In genomic region chr19:35247526-35248309, GRCh38 we compare ENCODE assay signal across 1 cellular context.
TF ChIP-seq lines count a peak whose summit lies in the region.

No MANE protein-coding gene starts in this region.

TF ChIP-seq in HepG2, 621 proteins besides CTCF, POLR2A, EP300 and RAD21 (continued from another document and continues in another):
- TF ChIP-seq, protein P1, sequence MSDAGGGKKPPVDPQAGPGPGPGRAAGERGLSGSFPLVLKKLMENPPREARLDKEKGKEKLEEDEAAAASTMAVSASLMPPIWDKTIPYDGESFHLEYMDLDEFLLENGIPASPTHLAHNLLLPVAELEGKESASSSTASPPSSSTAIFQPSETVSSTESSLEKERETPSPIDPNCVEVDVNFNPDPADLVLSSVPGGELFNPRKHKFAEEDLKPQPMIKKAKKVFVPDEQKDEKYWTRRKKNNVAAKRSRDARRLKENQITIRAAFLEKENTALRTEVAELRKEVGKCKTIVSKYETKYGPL (CRISPR knock-in tag; IDR thresholded peaks at IDR 0.05): no peak
- TF ChIP-seq, protein P2, sequence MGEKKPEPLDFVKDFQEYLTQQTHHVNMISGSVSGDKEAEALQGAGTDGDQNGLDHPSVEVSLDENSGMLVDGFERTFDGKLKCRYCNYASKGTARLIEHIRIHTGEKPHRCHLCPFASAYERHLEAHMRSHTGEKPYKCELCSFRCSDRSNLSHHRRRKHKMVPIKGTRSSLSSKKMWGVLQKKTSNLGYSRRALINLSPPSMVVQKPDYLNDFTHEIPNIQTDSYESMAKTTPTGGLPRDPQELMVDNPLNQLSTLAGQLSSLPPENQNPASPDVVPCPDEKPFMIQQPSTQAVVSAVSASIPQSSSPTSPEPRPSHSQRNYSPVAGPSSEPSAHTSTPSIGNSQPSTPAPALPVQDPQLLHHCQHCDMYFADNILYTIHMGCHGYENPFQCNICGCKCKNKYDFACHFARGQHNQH (CRISPR knock-in tag; IDR thresholded peaks at IDR 0.05): peak; percentile 53; the same call in 1 of the 2 replicates
- TF ChIP-seq HCFC1 (IDR thresholded peaks at IDR 0.05; ENCODE audit: low read depth, low read length) (no peak), ZNF225 (CRISPR knock-in tag; IDR thresholded peaks at IDR 0.05) (no peak), LCORL (IDR thresholded peaks at IDR 0.05) (no peak), LCORL (CRISPR knock-in tag; IDR thresholded peaks at IDR 0.05) (0 out of 2 replicates have a peak, but pooled peaks have one; percentile 48), ZNF891 (CRISPR knock-in tag; IDR thresholded peaks at IDR 0.05) (no peak), KMT2A (CRISPR knock-in tag; IDR thresholded peaks at IDR 0.05) (0 out of 2 replicates have a peak, but pooled peaks have one; percentile 3), ZNF691 (CRISPR knock-in tag; IDR thresholded peaks at IDR 0.05; ENCODE audit: borderline replicate concordance, low read depth) (0 out of 2 replicates have a peak, but pooled peaks have one; percentile 2), ZSCAN9 (CRISPR knock-in tag; IDR thresholded peaks at IDR 0.05; ENCODE audit: borderline replicate concordance) (0 out of 2 replicates have a peak, but pooled peaks have one; percentile 51), RFXANK (CRISPR knock-in tag; IDR thresholded peaks at IDR 0.05) (no peak), POLR2G (IDR thresholded peaks at IDR 0.05; ENCODE audit: low read depth, low read length) (peak; percentile 7; the same call in 1 of the 2 replicates), ARNTL (CRISPR knock-in tag; IDR thresholded peaks at IDR 0.05) (peak; percentile 52; the same call in 1 of the 2 replicates), CCDC6 (CRISPR knock-in tag; IDR thresholded peaks at IDR 0.05) (peak; percentile 67; the same call in 1 of the 2 replicates), FOXK1 (CRISPR knock-in tag; IDR thresholded peaks at IDR 0.05; ENCODE audit: borderline replicate concordance, low read depth) (0 out of 2 replicates have a peak, but pooled peaks have one; percentile 9), FOXA3 (CRISPR knock-in tag; IDR thresholded peaks at IDR 0.05) (0 out of 2 replicates have a peak, but pooled peaks have one; percentile 31), JUN (CRISPR knock-in tag; IDR thresholded peaks at IDR 0.05) (no peak), SAP130 (CRISPR knock-in tag; IDR thresholded peaks at IDR 0.05; ENCODE audit: low read depth) (peak; percentile 73), DRAP1 (CRISPR knock-in tag; IDR thresholded peaks at IDR 0.05) (peak; percentile 44; the same call in 1 of the 2 replicates), ZKSCAN5 (CRISPR knock-in tag; IDR thresholded peaks at IDR 0.05) (no peak), GATAD2A (CRISPR knock-in tag; IDR thresholded peaks at IDR 0.05) (peak; percentile 52), ZNF761 (CRISPR knock-in tag; conservative IDR thresholded peaks at IDR 0.05) (peak; percentile 10; the same call in 1 of the 2 replicates), HNRNPK (IDR thresholded peaks at IDR 0.05; ENCODE audit: low read depth, low read length, poor library complexity, severe bottlenecking) (no peak), ZNF44 (CRISPR knock-in tag; IDR thresholded peaks at IDR 0.05) (no peak), PCBP2 (optimal IDR thresholded peaks at IDR 0.05; ENCODE audit: low read depth, low read length, poor library complexity, severe bottlenecking) (no peak), RFXAP (CRISPR knock-in tag; IDR thresholded peaks at IDR 0.05; ENCODE audit: borderline replicate concordance) (0 out of 2 replicates have a peak, but pooled peaks have one; percentile 26), GFI1 (CRISPR knock-in tag; IDR thresholded peaks at IDR 0.05; ENCODE audit: borderline replicate concordance) (no peak), GTF2F1 (IDR thresholded peaks at IDR 0.05; ENCODE audit: low read length) (no peak), NR2C2 (CRISPR knock-in tag; IDR thresholded peaks at IDR 0.05; ENCODE audit: borderline replicate concordance) (no peak; the same call in 1 of the 2 replicates), ZFP91 (CRISPR knock-in tag; IDR thresholded peaks at IDR 0.05; ENCODE audit: borderline replicate concordance) (peak; percentile 99), CHD4 (IDR thresholded peaks at IDR 0.05; ENCODE audit: borderline replicate concordance, low read length) (no peak), ZBTB20 (CRISPR knock-in tag; IDR thresholded peaks at IDR 0.05; ENCODE audit: borderline replicate concordance, low read depth) (no peak), CREB1 (IDR thresholded peaks at IDR 0.05) (no peak), CREB1 (CRISPR knock-in tag; IDR thresholded peaks at IDR 0.05) (no peak), ASH2L (IDR thresholded peaks at IDR 0.05; ENCODE audit: insufficient read length, low read depth, low read length) (peak; percentile 70), PHB2 (IDR thresholded peaks at IDR 0.05; ENCODE audit: partially characterized antibody) (no peak), NR2F6 (IDR thresholded peaks at IDR 0.05) (no peak), NR2F6 (CRISPR knock-in tag; IDR thresholded peaks at IDR 0.05) (peak; percentile 33), FOXO4 (CRISPR knock-in tag; conservative IDR thresholded peaks at IDR 0.05) (0 out of 2 replicates have a peak, but pooled peaks have one; percentile 83), SP1 (IDR thresholded peaks at IDR 0.05) (no peak), SP1 (CRISPR knock-in tag; IDR thresholded peaks at IDR 0.05) (0 out of 2 replicates have a peak, but pooled peaks have one; percentile 20), ERF (CRISPR knock-in tag; IDR thresholded peaks at IDR 0.05) (peak; percentile 39; the same call in 1 of the 2 replicates), ZNF639 (CRISPR knock-in tag; conservative IDR thresholded peaks at IDR 0.05) (peak; percentile 54; the same call in 1 of the 2 replicates), ZNF549 (CRISPR knock-in tag; IDR thresholded peaks at IDR 0.05) (no peak), MIER2 (CRISPR knock-in tag; IDR thresholded peaks at IDR 0.05) (0 out of 2 replicates have a peak, but pooled peaks have one; percentile 10)
- TF ChIP-seq, protein P3, sequence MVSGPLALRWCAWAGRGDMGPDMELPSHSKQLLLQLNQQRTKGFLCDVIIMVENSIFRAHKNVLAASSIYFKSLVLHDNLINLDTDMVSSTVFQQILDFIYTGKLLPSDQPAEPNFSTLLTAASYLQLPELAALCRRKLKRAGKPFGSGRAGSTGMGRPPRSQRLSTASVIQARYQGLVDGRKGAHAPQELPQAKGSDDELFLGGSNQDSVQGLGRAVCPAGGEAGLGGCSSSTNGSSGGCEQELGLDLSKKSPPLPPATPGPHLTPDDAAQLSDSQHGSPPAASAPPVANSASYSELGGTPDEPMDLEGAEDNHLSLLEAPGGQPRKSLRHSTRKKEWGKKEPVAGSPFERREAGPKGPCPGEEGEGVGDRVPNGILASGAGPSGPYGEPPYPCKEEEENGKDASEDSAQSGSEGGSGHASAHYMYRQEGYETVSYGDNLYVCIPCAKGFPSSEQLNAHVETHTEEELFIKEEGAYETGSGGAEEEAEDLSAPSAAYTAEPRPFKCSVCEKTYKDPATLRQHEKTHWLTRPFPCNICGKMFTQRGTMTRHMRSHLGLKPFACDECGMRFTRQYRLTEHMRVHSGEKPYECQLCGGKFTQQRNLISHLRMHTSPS (CRISPR knock-in tag; IDR thresholded peaks at IDR 0.05; ENCODE audit: low read depth): peak; percentile 58; the same call in 1 of the 2 replicates
- TF ChIP-seq, protein P4, sequence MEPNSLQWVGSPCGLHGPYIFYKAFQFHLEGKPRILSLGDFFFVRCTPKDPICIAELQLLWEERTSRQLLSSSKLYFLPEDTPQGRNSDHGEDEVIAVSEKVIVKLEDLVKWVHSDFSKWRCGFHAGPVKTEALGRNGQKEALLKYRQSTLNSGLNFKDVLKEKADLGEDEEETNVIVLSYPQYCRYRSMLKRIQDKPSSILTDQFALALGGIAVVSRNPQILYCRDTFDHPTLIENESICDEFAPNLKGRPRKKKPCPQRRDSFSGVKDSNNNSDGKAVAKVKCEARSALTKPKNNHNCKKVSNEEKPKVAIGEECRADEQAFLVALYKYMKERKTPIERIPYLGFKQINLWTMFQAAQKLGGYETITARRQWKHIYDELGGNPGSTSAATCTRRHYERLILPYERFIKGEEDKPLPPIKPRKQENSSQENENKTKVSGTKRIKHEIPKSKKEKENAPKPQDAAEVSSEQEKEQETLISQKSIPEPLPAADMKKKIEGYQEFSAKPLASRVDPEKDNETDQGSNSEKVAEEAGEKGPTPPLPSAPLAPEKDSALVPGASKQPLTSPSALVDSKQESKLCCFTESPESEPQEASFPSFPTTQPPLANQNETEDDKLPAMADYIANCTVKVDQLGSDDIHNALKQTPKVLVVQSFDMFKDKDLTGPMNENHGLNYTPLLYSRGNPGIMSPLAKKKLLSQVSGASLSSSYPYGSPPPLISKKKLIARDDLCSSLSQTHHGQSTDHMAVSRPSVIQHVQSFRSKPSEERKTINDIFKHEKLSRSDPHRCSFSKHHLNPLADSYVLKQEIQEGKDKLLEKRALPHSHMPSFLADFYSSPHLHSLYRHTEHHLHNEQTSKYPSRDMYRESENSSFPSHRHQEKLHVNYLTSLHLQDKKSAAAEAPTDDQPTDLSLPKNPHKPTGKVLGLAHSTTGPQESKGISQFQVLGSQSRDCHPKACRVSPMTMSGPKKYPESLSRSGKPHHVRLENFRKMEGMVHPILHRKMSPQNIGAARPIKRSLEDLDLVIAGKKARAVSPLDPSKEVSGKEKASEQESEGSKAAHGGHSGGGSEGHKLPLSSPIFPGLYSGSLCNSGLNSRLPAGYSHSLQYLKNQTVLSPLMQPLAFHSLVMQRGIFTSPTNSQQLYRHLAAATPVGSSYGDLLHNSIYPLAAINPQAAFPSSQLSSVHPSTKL (CRISPR knock-in tag; IDR thresholded peaks at IDR 0.05): peak; percentile 66
- TF ChIP-seq, protein P5, sequence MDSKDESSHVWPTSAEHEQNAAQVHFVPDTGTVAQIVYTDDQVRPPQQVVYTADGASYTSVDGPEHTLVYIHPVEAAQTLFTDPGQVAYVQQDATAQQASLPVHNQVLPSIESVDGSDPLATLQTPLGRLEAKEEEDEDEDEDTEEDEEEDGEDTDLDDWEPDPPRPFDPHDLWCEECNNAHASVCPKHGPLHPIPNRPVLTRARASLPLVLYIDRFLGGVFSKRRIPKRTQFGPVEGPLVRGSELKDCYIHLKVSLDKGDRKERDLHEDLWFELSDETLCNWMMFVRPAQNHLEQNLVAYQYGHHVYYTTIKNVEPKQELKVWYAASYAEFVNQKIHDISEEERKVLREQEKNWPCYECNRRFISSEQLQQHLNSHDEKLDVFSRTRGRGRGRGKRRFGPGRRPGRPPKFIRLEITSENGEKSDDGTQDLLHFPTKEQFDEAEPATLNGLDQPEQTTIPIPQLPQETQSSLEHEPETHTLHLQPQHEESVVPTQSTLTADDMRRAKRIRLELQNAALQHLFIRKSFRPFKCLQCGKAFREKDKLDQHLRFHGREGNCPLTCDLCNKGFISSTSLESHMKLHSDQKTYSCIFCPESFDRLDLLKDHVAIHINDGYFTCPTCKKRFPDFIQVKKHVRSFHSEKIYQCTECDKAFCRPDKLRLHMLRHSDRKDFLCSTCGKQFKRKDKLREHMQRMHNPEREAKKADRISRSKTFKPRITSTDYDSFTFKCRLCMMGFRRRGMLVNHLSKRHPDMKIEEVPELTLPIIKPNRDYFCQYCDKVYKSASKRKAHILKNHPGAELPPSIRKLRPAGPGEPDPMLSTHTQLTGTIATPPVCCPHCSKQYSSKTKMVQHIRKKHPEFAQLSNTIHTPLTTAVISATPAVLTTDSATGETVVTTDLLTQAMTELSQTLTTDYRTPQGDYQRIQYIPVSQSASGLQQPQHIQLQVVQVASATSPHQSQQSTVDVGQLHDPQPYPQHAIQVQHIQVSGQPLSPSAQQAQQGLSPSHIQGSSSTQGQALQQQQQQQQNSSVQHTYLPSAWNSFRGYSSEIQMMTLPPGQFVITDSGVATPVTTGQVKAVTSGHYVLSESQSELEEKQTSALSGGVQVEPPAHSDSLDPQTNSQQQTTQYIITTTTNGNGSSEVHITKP (CRISPR knock-in tag; IDR thresholded peaks at IDR 0.05; ENCODE audit: low read depth): peak; percentile 90
- TF ChIP-seq, protein P6, sequence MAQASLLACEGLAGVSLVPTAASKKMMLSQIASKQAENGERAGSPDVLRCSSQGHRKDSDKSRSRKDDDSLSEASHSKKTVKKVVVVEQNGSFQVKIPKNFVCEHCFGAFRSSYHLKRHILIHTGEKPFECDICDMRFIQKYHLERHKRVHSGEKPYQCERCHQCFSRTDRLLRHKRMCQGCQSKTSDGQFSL (CRISPR knock-in tag; IDR thresholded peaks at IDR 0.05): 0 out of 2 replicates have a peak, but pooled peaks have one; percentile 64
